8 cellular contexts compared by ENCODE assay signal in genomic region chr1:30718091-30718635, GRCh38. TPM values are rescaled to one million over a fixed set of nuclear protein-coding genes. Genes with fewer than 3 reads are reported as not detected.
A peak's percentile ranks its signal among the peaks of the same experiment; 100 is the strongest.
DNase-seq lines count a peak whose midpoint lies in the region; ATAC-seq, FAIRE-seq and TF ChIP-seq lines count a peak whose summit lies in the region.

No MANE protein-coding gene starts in this region.

- no peaks in the 10 kb centered on the region for H3K27me3 ChIP-seq in DOHH2 (ENCODE audit: control insufficient read depth, low read length)
- no peaks in the 10 kb centered on the region for H3K27me3 ChIP-seq in Loucy (ENCODE audit: insufficient read depth, low read length, poor library complexity, severe bottlenecking)
- H3K27me3 ChIP-seq in neural cell (ENCODE audit: insufficient read depth, low read depth, low read length) = no peaks in the 10 kb centered on the region

- H3K27ac ChIP-seq in DOHH2 (ENCODE audit: low read depth, low read length) = no peak overlapping the region
- peak overlapping the region; percentile 36 for H3K27ac ChIP-seq in neural cell (ENCODE audit: low read length)

- no peaks in the 10 kb centered on the region for H4K20me1 ChIP-seq in DOHH2 (ENCODE audit: control insufficient read depth, insufficient read depth, low read depth, low read length)
- H4K20me1 ChIP-seq in Loucy (ENCODE audit: insufficient read depth, low read length, poor library complexity, severe bottlenecking) = no peaks in the 10 kb centered on the region
- no peaks in the 10 kb centered on the region for H4K20me1 ChIP-seq in neural cell (ENCODE audit: insufficient read depth)

- FAIRE-seq in H54 (lab: Jason Lieb, UNC) = no peak

- H3K9me3 Mint-ChIP-seq in activated T-helper 2 cell treated with anti-CD3 and anti-CD28 coated beads, Interferon-gamma antibody, Interleukin-2, Interleukin-4, amounts not matched to agents 10 μg/mL and 5 μg/mL and 100 μg/mL, durations not matched to agents 14 hours and 24 hours and 36 hours = peaks cover 11% of the 10 kb centered on the region

- H3K4me2 ChIP-seq in DOHH2 (ENCODE audit: low read length) = peak overlapping the region; percentile 56
- peak overlapping the region; percentile 33 for H3K4me2 ChIP-seq in Loucy (ENCODE audit: low read depth, low read length, poor library complexity, severe bottlenecking)
- H3K4me2 ChIP-seq in neural cell (ENCODE audit: low read length) = no peak overlapping the region

- H3K9ac ChIP-seq in Loucy (ENCODE audit: low read depth, low read length, poor library complexity, severe bottlenecking) (no peak overlapping the region), neural cell (ENCODE audit: low read length) (peak overlapping the region; percentile 10)

- peaks cover 10% of the 10 kb centered on the region for H3K4me1 Mint-ChIP-seq in activated T-helper 2 cell treated with anti-CD3 and anti-CD28 coated beads, Interferon-gamma antibody, Interleukin-2, Interleukin-4, amounts not matched to agents 10 μg/mL and 5 μg/mL and 100 μg/mL, durations not matched to agents 14 hours and 24 hours and 36 hours (ENCODE audit: low read depth)

- TF ChIP-seq EP300 in neural cell (conservative IDR thresholded peaks at IDR 0.05; ENCODE audit: poor library complexity, severe bottlenecking) = no peak

- no peak for TF ChIP-seq RAD21 in neural cell (conservative IDR thresholded peaks at IDR 0.05)

- peak; percentile 86 for DNase-seq in H54 (ENCODE audit: insufficient read length, low spot score)
- DNase-seq in RPMI8226 = peak; percentile 99
- DNase-seq in activated T-helper 2 cell treated with anti-CD3 and anti-CD28 coated beads, Interferon-gamma antibody, Interleukin-2, Interleukin-4, amounts not matched to agents 10 μg/mL and 5 μg/mL and 100 μg/mL, durations not matched to agents 14 hours and 24 hours and 36 hours (ENCODE audit: low spot score) = peak; percentile 98
- peak; percentile 98 for DNase-seq in fibroblast of pulmonary artery (ENCODE audit: low read depth)
- DNase-seq in stimulated activated naive CD8-positive, alpha-beta T cell treated with anti-CD3 and anti-CD28 coated beads, Interleukin-15, Interleukin-2, amounts not matched to agents 100 U/mL and 50 U/mL, for 24 hours = peak; percentile 100

- H3K79me2 ChIP-seq in DOHH2 (ENCODE audit: control insufficient read depth, low read length) (no peaks in the 10 kb centered on the region), Loucy (ENCODE audit: insufficient read depth, low read length) (no peaks in the 10 kb centered on the region), neural cell (replicated peaks; ENCODE audit: insufficient read depth, low read length) (no peaks in the 10 kb centered on the region)

- no peak for TF ChIP-seq CTCF in DOHH2 (IDR thresholded peaks at IDR 0.05; ENCODE audit: low read depth, low read length, poor library complexity, severe bottlenecking)
- no peak for TF ChIP-seq CTCF in Loucy (conservative IDR thresholded peaks at IDR 0.05; ENCODE audit: low read length)
- no peak for TF ChIP-seq CTCF in fibroblast of pulmonary artery (IDR thresholded peaks at IDR 0.05; ENCODE audit: low read length, missing control alignments)
- TF ChIP-seq CTCF in neural cell (IDR thresholded peaks at IDR 0.05; ENCODE audit: poor library complexity, severe bottlenecking) = no peak

- no peaks in the 10 kb centered on the region for H3K36me3 ChIP-seq in DOHH2 (ENCODE audit: control insufficient read depth, low read length)
- no peaks in the 10 kb centered on the region for H3K36me3 ChIP-seq in Loucy (ENCODE audit: insufficient read depth, low read length)
- no peaks in the 10 kb centered on the region for H3K36me3 ChIP-seq in neural cell (ENCODE audit: insufficient read depth, low read length)

- peak overlapping the region; percentile 88 for H3K4me3 Mint-ChIP-seq in activated T-helper 2 cell treated with anti-CD3 and anti-CD28 coated beads, Interferon-gamma antibody, Interleukin-2, Interleukin-4, amounts not matched to agents 10 μg/mL and 5 μg/mL and 100 μg/mL, durations not matched to agents 14 hours and 24 hours and 36 hours (ENCODE audit: low read depth)

- H3K27ac Mint-ChIP-seq in activated T-helper 2 cell treated with anti-CD3 and anti-CD28 coated beads, Interferon-gamma antibody, Interleukin-2, Interleukin-4, amounts not matched to agents 10 μg/mL and 5 μg/mL and 100 μg/mL, durations not matched to agents 14 hours and 24 hours and 36 hours = peak overlapping the region; percentile 83

- H2AFZ ChIP-seq in Loucy (ENCODE audit: low read length) (no peak overlapping the region), neural cell (ENCODE audit: low read depth, low read length) (no peak overlapping the region)

- H3F3A ChIP-seq in DOHH2 (ENCODE audit: control insufficient read depth, insufficient read depth) (0 out of 2 replicates have a peak, but pooled peaks cover 3% of the 10 kb centered on the region), Loucy (ENCODE audit: low read depth) (no peaks in the 10 kb centered on the region), neural cell (ENCODE audit: insufficient read depth, low read length, poor library complexity, severe bottlenecking) (no peaks in the 10 kb centered on the region)

- intact Hi-C loops in activated T-helper 2 cell treated with anti-CD3 and anti-CD28 coated beads, Interferon-gamma antibody, Interleukin-2, Interleukin-4, amounts not matched to agents 10 μg/mL and 5 μg/mL and 100 μg/mL, durations not matched to agents 14 hours and 24 hours and 36 hours (cut with micrococcal nuclease) = loop anchor here (1.0 to 10.0 kb wide), 3 partner anchors 26 to 1483 kb away; partner anchors contain the start of genes LAPTM5, MECR and PTPRU

- H3K36me3 Mint-ChIP-seq in activated T-helper 2 cell treated with anti-CD3 and anti-CD28 coated beads, Interferon-gamma antibody, Interleukin-2, Interleukin-4, amounts not matched to agents 10 μg/mL and 5 μg/mL and 100 μg/mL, durations not matched to agents 14 hours and 24 hours and 36 hours (ENCODE audit: low read depth) = no peaks in the 10 kb centered on the region

- H3K9me2 ChIP-seq in DOHH2 (replicated peaks; ENCODE audit: control insufficient read depth, low read length) = no peaks in the 10 kb centered on the region
- no peaks in the 10 kb centered on the region for H3K9me2 ChIP-seq in Loucy (replicated peaks; ENCODE audit: low read depth, low read length)
- H3K9me2 ChIP-seq in neural cell (ENCODE audit: insufficient read depth, low read length) = no peaks in the 10 kb centered on the region

- ATAC-seq in stimulated activated naive CD8-positive, alpha-beta T cell treated with anti-CD3 and anti-CD28 coated beads, Interleukin-15, Interleukin-2, amounts not matched to agents 100 U/mL and 50 U/mL, for 24 hours = peak; percentile 94

- H3K4me1 ChIP-seq in DOHH2 (ENCODE audit: control insufficient read depth, low read length) (peaks cover 36% of the 10 kb centered on the region), Loucy (ENCODE audit: insufficient read depth, low read length, poor library complexity, severe bottlenecking) (peaks cover 8% of the 10 kb centered on the region)

- H3K4me3 ChIP-seq in DOHH2 (ENCODE audit: low read length) (peak overlapping the region; percentile 62), Loucy (ENCODE audit: low read length, poor library complexity, severe bottlenecking) (peak overlapping the region; percentile 64), fibroblast of pulmonary artery (replicated peaks; ENCODE audit: low read depth, low read length) (peak overlapping the region; percentile 19), neural cell (ENCODE audit: low read length) (peak overlapping the region; percentile 79)

- no peak for TF ChIP-seq POLR2A in H54 (IDR thresholded peaks at IDR 0.05; ENCODE audit: low read depth, low read length)

- H3K9me3 ChIP-seq in DOHH2 (ENCODE audit: control insufficient read depth, insufficient read depth, low read length) = peaks cover 16% of the 10 kb centered on the region
- peaks cover 8% of the 10 kb centered on the region; the same call in 1 of the 2 replicates for H3K9me3 ChIP-seq in Loucy (ENCODE audit: insufficient read depth, low read depth, low read length)
- H3K9me3 ChIP-seq in neural cell (ENCODE audit: low read length) = no peaks in the 10 kb centered on the region

- no peaks in the 10 kb centered on the region for H3K27me3 Mint-ChIP-seq in activated T-helper 2 cell treated with anti-CD3 and anti-CD28 coated beads, Interferon-gamma antibody, Interleukin-2, Interleukin-4, amounts not matched to agents 10 μg/mL and 5 μg/mL and 100 μg/mL, durations not matched to agents 14 hours and 24 hours and 36 hours (ENCODE audit: low read depth)

TF ChIP-seq in neural cell, 6 proteins besides CTCF, POLR2A, EP300 and RAD21 (continues in another document):
- TF ChIP-seq EZH2 (IDR thresholded peaks at IDR 0.05; ENCODE audit: borderline replicate concordance, insufficient read depth, low read length, poor library complexity, severe bottlenecking) (no peak), POLR2AphosphoS5 (IDR thresholded peaks at IDR 0.05) (no peak), MXI1 (conservative IDR thresholded peaks at IDR 0.05; ENCODE audit: poor library complexity, severe bottlenecking) (no peak)

RNA-seq across cellular contexts. Expression of gene MATN1, which starts 5.2 kb away (rescaled TPM):
- total RNA-seq in activated T-helper 2 cell treated with anti-CD3 and anti-CD28 coated beads, Interferon-gamma antibody, Interleukin-2, Interleukin-4, amounts not matched to agents 10 μg/mL and 5 μg/mL and 100 μg/mL, durations not matched to agents 14 hours and 24 hours and 36 hours = 0.21 and 0.44 TPM in 2 replicates
- polyA plus RNA-seq in neural cell = 0.22 and 0.42 TPM in 2 replicates
- polyA minus RNA-seq in neural cell = 0.46 and 0.49 TPM in 2 replicates

RNA-seq across cellular contexts. Expression of gene LAPTM5, which starts 39.4 kb away (rescaled TPM):
- total RNA-seq in activated T-helper 2 cell treated with anti-CD3 and anti-CD28 coated beads, Interferon-gamma antibody, Interleukin-2, Interleukin-4, amounts not matched to agents 10 μg/mL and 5 μg/mL and 100 μg/mL, durations not matched to agents 14 hours and 24 hours and 36 hours = 184 and 189 TPM in 2 replicates
- 0.12 TPM in 1 of 2 replicates, not detected in the other for polyA plus RNA-seq in neural cell
- polyA minus RNA-seq in neural cell = not detected in 2 replicates

Comparison
In these comparisons a context has a peak if more than half of its experiments do, and no peak if none do; other contexts are left out.
1. H3K4me3 ChIP-seq: peak in every context shown above with its lines; median percentile 79 in neural cell; 64 in Loucy; 62 in DOHH2; 19 in fibroblast of pulmonary artery.